In the genomic region with DNA sequence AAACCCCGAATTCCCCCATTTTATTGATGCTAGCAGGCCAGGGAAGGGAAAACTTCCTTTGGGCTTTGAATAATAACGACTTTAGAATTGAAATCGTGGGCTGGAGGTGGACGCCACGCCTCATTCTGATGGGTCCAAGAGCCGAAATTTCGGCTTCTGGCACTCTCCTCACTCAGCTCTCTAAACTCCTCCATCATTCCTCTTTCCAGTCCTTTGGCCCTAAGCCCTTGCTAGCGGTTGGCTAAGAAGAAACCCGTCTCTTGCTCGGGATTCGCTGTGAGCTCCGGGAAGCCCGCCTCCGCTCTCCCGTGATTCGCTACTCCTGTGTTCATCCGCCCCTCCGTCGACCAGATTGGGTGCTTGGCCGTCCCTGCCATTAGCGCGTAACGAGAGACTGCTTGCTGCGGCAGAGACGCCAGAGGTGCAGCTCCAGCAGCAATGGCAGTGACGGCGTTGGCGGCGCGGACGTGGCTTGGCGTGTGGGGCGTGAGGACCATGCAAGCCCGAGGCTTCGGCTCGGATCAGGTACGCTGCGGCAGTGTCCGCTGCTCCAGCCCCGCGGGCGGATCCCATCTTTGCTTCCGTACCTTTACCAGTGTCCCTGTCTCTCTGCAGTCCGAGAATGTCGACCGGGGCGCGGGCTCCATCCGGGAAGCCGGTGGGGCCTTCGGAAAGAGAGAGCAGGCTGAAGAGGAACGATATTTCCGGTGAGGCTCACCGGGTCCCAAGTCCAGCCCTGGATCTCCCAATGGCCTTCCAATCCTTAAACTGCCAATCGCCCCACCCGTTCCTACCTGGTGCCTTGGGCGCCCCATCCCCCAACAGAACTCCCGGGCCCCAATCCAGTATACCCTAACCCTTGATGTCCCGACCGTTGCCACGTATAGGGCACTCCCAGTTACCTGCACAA, we compare ENCODE assay signal across 8 cellular contexts. TPM values are rescaled to one million over a fixed set of nuclear protein-coding genes. Genes with fewer than 3 reads are reported as not detected.
DNase-seq lines count a peak whose midpoint lies in the region; ATAC-seq, FAIRE-seq and TF ChIP-seq lines count a peak whose summit lies in the region.

A gene (plus strand): TSS at position 379 of the 910 bp plus-strand sequence. CDS start 60 bp downstream, at position 439.

- no peaks in the 10 kb centered on the region for H3K9me3 ChIP-seq in kidney (ENCODE audit: control insufficient read depth in 1 of 2, low read length in 2 of 2)

- intact Hi-C loops in kidney (cut with DNase I) = no loop called here

- no peaks in the 10 kb centered on the region for H3K36me3 ChIP-seq in kidney (ENCODE audit: control insufficient read depth in 1 of 2, insufficient read depth in 2 of 2, low read length in 2 of 2)

- TF ChIP-seq CTCF in kidney (IDR thresholded peaks at IDR 0.05; ENCODE audit: borderline replicate concordance, extremely low read depth, insufficient read depth) = no peak

- peak within 1 kb of the TSS; percentile 91 to 93 for H3K27ac ChIP-seq in kidney (ENCODE audit: low read depth in 2 of 2, low read length in 2 of 2)

- FAIRE-seq in kidney (lab: Jason Lieb, UNC) = peak; percentile 85

- H3K4me3 ChIP-seq in kidney (ENCODE audit: low read length in 2 of 2) = peak within 1 kb of the TSS; percentile 95 to 100

- DNase-seq in Ammon's horn (ENCODE audit: low spot score) (peak; percentile 100), NCI-H460 (ENCODE audit: extremely low read depth, low read depth) (peak; percentile 96), cerebellum (ENCODE audit: low spot score) (peak; percentile 99), kidney (peak; percentile 99)
- DNase-seq in activated CD4-positive, CD25-positive, alpha-beta regulatory T cell treated with anti-CD3 and anti-CD28 coated beads, Interleukin-2, amount 50 U/mL, for 72 hours = peak; percentile 91
- DNase-seq in stimulated activated CD4-positive, alpha-beta T cell treated with anti-CD3 and anti-CD28 coated beads, Interleukin-15, amount 100 ng/mL, for 24 hours = peak; percentile 97

- peaks cover 17 to 30% of the 10 kb centered on the region in 2 donors for H3K4me1 ChIP-seq in kidney (ENCODE audit: control insufficient read depth in 1 of 2, insufficient read depth in 1 of 2, low read depth in 1 of 2, low read length in 2 of 2)

- TF ChIP-seq POLR2A in GM19193 (IDR thresholded peaks at IDR 0.05; ENCODE audit: extremely low read depth, insufficient read depth, insufficient read length) = peak; percentile 97

- peak within 1 kb of the TSS; percentile 90 to 99 for H3K9ac ChIP-seq in kidney (ENCODE audit: low read length in 2 of 2)

- ATAC-seq in HG03432 (IDR thresholded peaks at IDR 0.05; ENCODE audit: unreplicated experiment) = peak; percentile 86

RNA-seq across cellular contexts. Expression of the gene that starts here (rescaled TPM):
- 160 and 197 TPM in 2 replicates for total RNA-seq in NCI-H460 (2014; rRNA removed; shearing (Covaris generic))
- 62.0 and 121 TPM in 2 replicates for polyA plus RNA-seq in NCI-H460 (2014; cell fraction: nucleus; rRNA removed)
- 31.5 TPM for total RNA-seq in cerebellum
- 172 TPM for total RNA-seq in kidney
- polyA plus RNA-seq in kidney (ENCODE audit: insufficient read depth, low read depth, low replicate concordance) = 906 TPM

Comparison
In these comparisons a context has a peak if more than half of its experiments do, and no peak if none do; other contexts are left out.
1. Peak in every context shown above with its lines: DNase-seq, ATAC-seq, H3K4me3 ChIP-seq and H3K27ac ChIP-seq.